In the genomic region with DNA sequence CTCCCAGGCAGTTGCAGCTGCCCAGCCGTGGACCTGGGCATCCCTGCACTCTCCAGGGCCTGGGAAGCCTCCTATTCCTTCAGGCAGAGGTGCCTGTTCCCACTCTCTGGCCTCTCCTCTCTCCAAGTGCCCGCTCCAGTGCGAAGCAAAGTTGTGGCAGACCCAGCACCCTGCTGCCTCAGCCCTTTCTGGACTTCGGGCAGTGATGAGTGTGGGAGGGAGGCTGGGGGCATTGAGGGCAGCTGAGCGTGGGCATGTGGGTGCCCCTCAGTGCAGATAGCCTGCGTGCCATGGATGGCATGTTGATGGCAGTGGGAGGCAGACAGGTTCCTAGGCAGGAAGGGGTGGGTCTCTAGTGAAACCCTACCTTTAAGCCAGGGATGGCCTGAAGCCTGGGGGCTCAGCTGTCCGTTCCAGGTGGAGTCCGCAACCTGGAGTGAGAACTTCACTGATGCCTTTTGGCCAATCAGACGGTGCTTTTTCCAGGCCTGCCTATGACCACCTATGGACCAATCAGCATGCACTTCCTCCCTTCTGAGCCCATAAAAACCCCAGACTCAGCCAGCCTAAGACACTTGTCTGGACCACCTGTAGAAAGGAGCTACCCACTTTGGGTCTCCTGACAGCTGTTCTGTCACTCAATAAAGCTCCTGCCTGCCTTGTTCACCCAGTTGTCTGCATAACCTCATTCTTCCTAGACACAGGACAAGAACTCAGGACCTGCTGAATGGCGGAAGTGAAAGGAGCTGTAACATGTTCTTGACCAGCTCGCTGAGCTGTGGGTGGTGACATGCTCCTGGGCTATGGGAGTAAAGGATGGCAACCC, we compare ENCODE assay signal across 23 cellular contexts. TPM values are rescaled to one million over a fixed set of nuclear protein-coding genes. Genes with fewer than 3 reads are reported as not detected.
A peak's percentile ranks its signal among the peaks of the same experiment; 100 is the strongest.
DNase-seq lines count a peak whose midpoint lies in the region; ATAC-seq and TF ChIP-seq lines count a peak whose summit lies in the region.
"Had no signal": no experiment of that assay in that cellular context is flagged by ENCODE, and none has a peak within 500 bp of the region (broad histone marks: within the 10 kb centered on the region; RNA-seq: fewer than 3 reads in every experiment).

No MANE protein-coding gene starts in this region.

- H3K36me3 ChIP-seq in heart right ventricle (no peaks in the 10 kb centered on the region), esophagus (ENCODE audit: control insufficient read depth in 2 of 2, insufficient read depth in 2 of 2, low read length in 1 of 2) (peaks cover 0 to 5% of the 10 kb centered on the region in 2 donors), rectal smooth muscle tissue (ENCODE audit: control insufficient read depth, insufficient read depth, low read length) (no peaks in the 10 kb centered on the region), uterus (no peaks in the 10 kb centered on the region)
- H3K36me3 ChIP-seq: MG63 had no signal

- TF ChIP-seq CTCF in heart right ventricle (IDR thresholded peaks at IDR 0.05): no peak
- TF ChIP-seq CTCF in uterus (IDR thresholded peaks at IDR 0.05): no peak

- H3K27ac ChIP-seq in heart right ventricle (peak overlapping the region in 6 of 10 donors; percentile 41 to 64 (median 54)), esophagus (ENCODE audit: low read depth in 2 of 2, low read length in 1 of 2) (peak overlapping the region; percentile 33 to 51), rectal smooth muscle tissue (ENCODE audit: low read depth, low read length) (peak overlapping the region; percentile 2), uterus (peak overlapping the region; percentile 39 to 48)
- H3K27ac ChIP-seq: GM23248 had no signal

- H3K27me3 ChIP-seq in heart right ventricle (no peaks in the 10 kb centered on the region), esophagus (ENCODE audit: control insufficient read depth in 1 of 2, insufficient read depth in 2 of 2, low read length in 2 of 2) (no peaks in the 10 kb centered on the region), rectal smooth muscle tissue (ENCODE audit: control insufficient read depth, insufficient read depth, low read length) (no peaks in the 10 kb centered on the region), uterus (no peaks in the 10 kb centered on the region)
- H3K27me3 ChIP-seq: MG63 had no signal

- H3K4me3 ChIP-seq in heart right ventricle (no peak overlapping the region), esophagus (ENCODE audit: low read depth in 1 of 2, low read length in 2 of 2) (no peak overlapping the region), rectal smooth muscle tissue (ENCODE audit: low read length) (no peak overlapping the region), uterus (no peak overlapping the region)
- H3K4me3 ChIP-seq: GM23248, MG63 had no signal

- H3K9ac ChIP-seq in rectal smooth muscle tissue (ENCODE audit: low read length): no peak overlapping the region
- H3K9ac ChIP-seq: GM23248 had no signal

- H3K4me1 ChIP-seq in heart right ventricle (peaks cover 8 to 88% (median 56%) of the 10 kb centered on the region in 9 donors), esophagus (ENCODE audit: control insufficient read depth in 2 of 2, insufficient read depth in 2 of 2, low read length in 1 of 2) (peaks cover 7 to 14% of the 10 kb centered on the region in 2 donors), rectal smooth muscle tissue (ENCODE audit: control insufficient read depth, insufficient read depth, low read length) (peaks cover 21% of the 10 kb centered on the region), uterus (peaks cover 5 to 11% of the 10 kb centered on the region in 2 donors)

- ATAC-seq in heart right ventricle: peak in 3 of 8 donors; percentile 2 to 45 (median 25)
- ATAC-seq: activated naive CD8-positive, alpha-beta T cell treated with anti-CD3 and anti-CD28 coated beads, Interleukin-2, amount 50 U/mL, for 24 hours had no signal

- intact Hi-C loops in heart right ventricle (cut with DNase I): no loop called here
- intact Hi-C loops in cardiac septum (cut with DNase I): no loop called here
- intact Hi-C loops in uterus (cut with DNase I; ENCODE audit: low total_unique reads): no loop called here

- H3K9me3 ChIP-seq in heart right ventricle (peaks cover 0 to 6% (median 0%) of the 10 kb centered on the region in 11 donors), esophagus (ENCODE audit: control insufficient read depth in 2 of 2, insufficient read depth in 1 of 2, low read depth in 1 of 2, low read length in 1 of 2) (peaks cover 0 to 2% of the 10 kb centered on the region in 2 donors), uterus (no peaks in the 10 kb centered on the region)
- H3K9me3 ChIP-seq: MG63 had no signal

- 74 to 83% methylated on average over 11 of the region's 11 CpGs for WGBS in heart right ventricle, 2 donors
- WGBS in esophagus, 2 donors: 84 to 88% methylated on average over 10 to 11 of the region's 11 CpGs

- DNase-seq in heart right ventricle: no peak
- DNase-seq in cardiac septum (ENCODE audit: low spot score): no peak
- no peak for DNase-seq in uterus
- no peak for DNase-seq in ACHN
- DNase-seq in NCI-H510A treated with DMSO at 0.1 percent for 48 hours (lab: John Stamatoyannopoulos, UW): no peak
- DNase-seq in amygdala (lab: John Stamatoyannopoulos, UW): no peak
- DNase-seq: activated CD4-positive, alpha-beta memory T cell treated with anti-CD3 and anti-CD28 coated beads for 36 hours; activated CD4-positive, alpha-beta T cell treated with anti-CD3 and anti-CD28 coated beads for 1 hour; activated CD8-positive, alpha-beta memory T cell treated with anti-CD3 and anti-CD28 coated beads, Interleukin-2, amount 50 U/mL, for 4 hours; activated naive CD4-positive, alpha-beta T cell; activated naive CD8-positive, alpha-beta T cell treated with anti-CD3 and anti-CD28 coated beads, Interleukin-2, amount 50 U/mL, for 24 hours; CD4-positive, alpha-beta T cell; GM23248; KG1; MG63; NCI-H1105; NCI-H187; NCI-H526; posterior cingulate gyrus; SHP77; stimulated activated CD4-positive, alpha-beta T cell treated with anti-CD3 and anti-CD28 coated beads, Interleukin-4, amount 100 ng/mL, for 1 hour had no signal

- no peak for TF ChIP-seq POLR2A in uterus (IDR thresholded peaks at IDR 0.05)

- in situ Hi-C loops in ACHN (cut with HindIII; ENCODE audit: low pct_ligation_motif_present, low pct_unique_long_range_greater_than_20kb, low sequenced_read_pairs): no loop called here

RNA-seq across cellular contexts. Expression of a gene that starts 26.1 kb away (rescaled TPM):
- total RNA-seq in heart right ventricle (100 to 1,000 TPM; 287 to 655 (median 537) TPM), cardiac septum (518 TPM), uterus (100 to 1,000 TPM; 108 to 316 (median 209) TPM)
- polyA plus RNA-seq in heart right ventricle (100 to 1,000 TPM in 1 of 2 donors, 10 to 100 TPM in 1; 38.6 to 115 TPM), esophagus (10 to 100 TPM; 22.3 to 35.2 TPM)

Comparison
In these comparisons a context has a peak if more than half of its experiments do, and no peak if none do; other contexts are left out.
1. H3K27ac ChIP-seq: peak in every context shown above with its lines; median percentile 54 in heart right ventricle; 44 in uterus; 42 in esophagus; 2 in rectal smooth muscle tissue.